In genomic region chr18:55318864-55319516, GRCh38 we compare ENCODE assay signal across 9 cellular contexts.
DNase-seq lines count a peak whose midpoint lies in the region; ATAC-seq lines count a peak whose summit lies in the region.
"Had no signal": no experiment of that assay in that cellular context is flagged by ENCODE, and none has a peak within 500 bp of the region (broad histone marks: within the 10 kb centered on the region; RNA-seq: fewer than 3 reads in every experiment).

No MANE protein-coding gene starts in this region.

- peak overlapping the region; percentile 93 for H3K27ac ChIP-seq in skeletal muscle tissue (ENCODE audit: low read depth, low read length)

- intact Hi-C loops in activated T-helper 2 cell treated with anti-CD3 and anti-CD28 coated beads, Interferon-gamma antibody, Interleukin-2, Interleukin-4, amounts not matched to agents 10 μg/mL and 5 μg/mL and 100 μg/mL, durations not matched to agents 14 hours and 24 hours and 36 hours (cut with micrococcal nuclease): no loop called here

- peaks cover 8% of the 10 kb centered on the region for H3K4me1 Mint-ChIP-seq in activated T-helper 2 cell treated with anti-CD3 and anti-CD28 coated beads, Interferon-gamma antibody, Interleukin-2, Interleukin-4, amounts not matched to agents 10 μg/mL and 5 μg/mL and 100 μg/mL, durations not matched to agents 14 hours and 24 hours and 36 hours (ENCODE audit: low read depth)

- no peaks in the 10 kb centered on the region for H3K36me3 ChIP-seq in skeletal muscle tissue (ENCODE audit: control insufficient read depth in 3 of 3, insufficient read depth in 3 of 3, low read length in 3 of 3)

- peak overlapping the region; percentile 89 to 90 (median 90) for H3K9ac ChIP-seq in skeletal muscle tissue (ENCODE audit: low read depth in 1 of 3, low read length in 3 of 3)

- DNase-seq in NCI-H69 (lab: John Stamatoyannopoulos, UW): peak; percentile 82
- peak; percentile 71 for DNase-seq in fibroblast of gingiva (ENCODE audit: low read depth)
- DNase-seq in activated T-helper 2 cell treated with anti-CD3 and anti-CD28 coated beads, Interferon-gamma antibody, Interleukin-2, Interleukin-4, amounts not matched to agents 10 μg/mL and 5 μg/mL and 100 μg/mL, durations not matched to agents 14 hours and 24 hours and 36 hours (ENCODE audit: low spot score): no peak
- no peak for DNase-seq in T-helper 1 cell
- DNase-seq in activated CD4-positive, alpha-beta T cell treated with anti-CD3 and anti-CD28 coated beads for 4 hours: no peak

- peaks cover 51% of the 10 kb centered on the region for H3K27me3 Mint-ChIP-seq in activated T-helper 2 cell treated with anti-CD3 and anti-CD28 coated beads, Interferon-gamma antibody, Interleukin-2, Interleukin-4, amounts not matched to agents 10 μg/mL and 5 μg/mL and 100 μg/mL, durations not matched to agents 14 hours and 24 hours and 36 hours (ENCODE audit: low read depth)

- H3K4me1 ChIP-seq in skeletal muscle tissue (ENCODE audit: control insufficient read depth in 3 of 3, insufficient read depth in 3 of 3, low read length in 3 of 3): peaks cover 18 to 45% (median 20%) of the 10 kb centered on the region in 3 donors

- H3K36me3 Mint-ChIP-seq in activated T-helper 2 cell treated with anti-CD3 and anti-CD28 coated beads, Interferon-gamma antibody, Interleukin-2, Interleukin-4, amounts not matched to agents 10 μg/mL and 5 μg/mL and 100 μg/mL, durations not matched to agents 14 hours and 24 hours and 36 hours (ENCODE audit: low read depth): no peaks in the 10 kb centered on the region

- no peak for ATAC-seq in HG03196 (IDR thresholded peaks at IDR 0.05; ENCODE audit: unreplicated experiment)

- no peak overlapping the region for H3K27ac Mint-ChIP-seq in activated T-helper 2 cell treated with anti-CD3 and anti-CD28 coated beads, Interferon-gamma antibody, Interleukin-2, Interleukin-4, amounts not matched to agents 10 μg/mL and 5 μg/mL and 100 μg/mL, durations not matched to agents 14 hours and 24 hours and 36 hours
- H3K27ac Mint-ChIP-seq: activated T-helper 1 cell treated with anti-CD3 and anti-CD28 coated beads, Interleukin-12 subunit alpha, Interleukin-12 subunit beta, Interleukin-2, Interleukin-4 antibody, amounts not matched to agents 30 ng/mL and 10 ng/mL and 1 ng/mL, durations not matched to agents 14 hours and 24 hours and 36 hours had no signal

- no peak overlapping the region for H3K4me3 Mint-ChIP-seq in activated T-helper 2 cell treated with anti-CD3 and anti-CD28 coated beads, Interferon-gamma antibody, Interleukin-2, Interleukin-4, amounts not matched to agents 10 μg/mL and 5 μg/mL and 100 μg/mL, durations not matched to agents 14 hours and 24 hours and 36 hours (ENCODE audit: low read depth)
- H3K4me3 Mint-ChIP-seq: activated T-helper 1 cell treated with anti-CD3 and anti-CD28 coated beads, Interleukin-12 subunit alpha, Interleukin-12 subunit beta, Interleukin-2, Interleukin-4 antibody, amounts not matched to agents 30 ng/mL and 10 ng/mL and 1 ng/mL, durations not matched to agents 14 hours and 24 hours and 36 hours had no signal

- no peaks in the 10 kb centered on the region for H3K9me3 Mint-ChIP-seq in activated T-helper 2 cell treated with anti-CD3 and anti-CD28 coated beads, Interferon-gamma antibody, Interleukin-2, Interleukin-4, amounts not matched to agents 10 μg/mL and 5 μg/mL and 100 μg/mL, durations not matched to agents 14 hours and 24 hours and 36 hours
- H3K9me3 Mint-ChIP-seq: activated T-helper 1 cell treated with anti-CD3 and anti-CD28 coated beads, Interleukin-12 subunit alpha, Interleukin-12 subunit beta, Interleukin-2, Interleukin-4 antibody, amounts not matched to agents 30 ng/mL and 10 ng/mL and 1 ng/mL, durations not matched to agents 14 hours and 24 hours and 36 hours had no signal

- H3K4me3 ChIP-seq in GM08714 (ENCODE audit: low read length) (peak overlapping the region; percentile 97; the same call in 1 of the 2 replicates), skeletal muscle tissue (ENCODE audit: low read length in 3 of 3) (peak overlapping the region; percentile 77 to 95 (median 89))

- H3K9me3 ChIP-seq in skeletal muscle tissue (ENCODE audit: control insufficient read depth in 3 of 3, low read length in 3 of 3): no peaks in the 10 kb centered on the region

- no peaks in the 10 kb centered on the region for H3K27me3 ChIP-seq in skeletal muscle tissue (ENCODE audit: control insufficient read depth in 3 of 3, insufficient read depth in 3 of 3, low read length in 3 of 3)

Comparison
In these comparisons a context has a peak if more than half of its experiments do, and no peak if none do; other contexts are left out.
1. DNase-seq: peak in NCI-H69 (single experiment) and fibroblast of gingiva (single experiment); none in activated T-helper 2 cell treated with anti-CD3 and anti-CD28 coated beads, Interferon-gamma antibody, Interleukin-2, Interleukin-4, amounts not matched to agents 10 μg/mL and 5 μg/mL and 100 μg/mL, durations not matched to agents 14 hours and 24 hours and 36 hours (single experiment), T-helper 1 cell (0 of 5) and activated CD4-positive, alpha-beta T cell treated with anti-CD3 and anti-CD28 coated beads for 4 hours (0 of 2).